In the genomic region with DNA sequence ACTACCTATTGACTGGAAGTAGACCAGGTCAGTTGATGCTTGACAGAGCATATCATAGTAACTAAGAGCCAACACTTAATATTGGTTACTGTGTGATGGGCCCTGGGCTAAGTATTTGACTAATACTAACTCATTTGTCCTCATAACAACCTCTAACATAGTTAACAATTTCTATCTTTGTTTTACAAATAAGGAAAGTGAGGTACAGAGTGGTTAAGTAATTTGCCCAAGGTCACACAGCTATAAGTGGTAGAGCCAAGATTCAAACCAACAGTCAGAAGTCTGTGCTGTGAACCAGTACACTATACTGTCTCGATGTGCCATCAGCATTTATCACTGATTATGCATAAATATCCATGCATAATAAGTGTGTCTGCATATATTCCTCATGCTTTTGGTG, we compare ENCODE assay signal across 34 cellular contexts.
"Had no signal": no experiment of that assay in that cellular context is flagged by ENCODE, and none has a peak within 500 bp of the region (broad histone marks: within the 10 kb centered on the region; RNA-seq: fewer than 3 reads in every experiment).

No MANE protein-coding gene starts in this region.

- H3K9me3 ChIP-seq: MG63 had no signal

- H3K27me3 ChIP-seq: MG63 had no signal

- DNase-seq: Karpas-422, Kasumi-1, MG63, MM.1S, MV-4-11, NCI-H1048, NCI-H1092, NCI-H1092 treated with DMSO at 0.1 percent for 48 hours, NCI-H1105, NCI-H1105 treated with DMSO at 0.1 percent for 48 hours, NCI-H1417, NCI-H1417 treated with DMSO at 0.1 percent for 48 hours, NCI-H1436, NCI-H1436 treated with DMSO at 0.1 percent for 48 hours, NCI-H146, NCI-H1694, NCI-H1694 treated with DMSO at 0.1 percent for 48 hours, NCI-H187, NCI-H187 treated with DMSO at 0.1 percent for 48 hours, NCI-H1930, NCI-H2029, NCI-H2029 treated with DMSO at 0.1 percent for 48 hours, NCI-H2081, NCI-H2081 treated with DMSO at 0.1 percent for 48 hours, NCI-H2107, NCI-H2171, NCI-H2171 treated with DMSO at 0.1 percent for 48 hours, NCI-H2227 treated with DMSO at 0.1 percent for 48 hours, NCI-H226, NCI-H345, NCI-H446, NCI-H446 treated with DMSO at 0.1 percent for 48 hours, NCI-H510A, NCI-H510A treated with DMSO at 0.1 percent for 48 hours had no signal

- H3K4me3 ChIP-seq: MG63 had no signal
